ENCODE assay signal across 18 cellular contexts in genomic region chr13:41608779-41609178, GRCh38.
"Had no signal": no experiment of that assay in that cellular context is flagged by ENCODE, and none has a peak within 500 bp of the region (broad histone marks: within the 10 kb centered on the region; RNA-seq: fewer than 3 reads in every experiment).

No MANE protein-coding gene starts in this region.

- H3K27me3 ChIP-seq: cardiac muscle cell, dorsolateral prefrontal cortex, left lung, testis, upper lobe of left lung had no signal

- H3K36me3 ChIP-seq: prostate gland, upper lobe of left lung had no signal

- DNase-seq: activated CD4-positive, alpha-beta memory T cell treated with anti-CD3 and anti-CD28 coated beads for 36 hours; activated CD4-positive, alpha-beta T cell treated with anti-CD3 and anti-CD28 coated beads for 4 hours; activated CD8-positive, alpha-beta memory T cell treated with anti-CD3 and anti-CD28 coated beads, Interleukin-2, amount 10 ng/mL, durations not matched to agents 7 days and 5 days; activated naive CD4-positive, alpha-beta T cell treated with anti-CD3 and anti-CD28 coated beads for 36 hours; activated naive CD8-positive, alpha-beta T cell treated with anti-CD3 and anti-CD28 coated beads, Interleukin-2, amount 50 U/mL, for 24 hours; activated T-cell treated with anti-CD3 and anti-CD28 coated beads, Interleukin-2, amount 50 U/mL, for 1 hour; dorsolateral prefrontal cortex; left lung; right cardiac atrium; stimulated activated CD4-positive, alpha-beta T cell treated with anti-CD3 and anti-CD28 coated beads, Interleukin-4, amount 100 ng/mL, for 1 hour; testis; upper lobe of left lung had no signal

- H3K4me3 ChIP-seq: cardiac muscle cell, dorsolateral prefrontal cortex, left lung, prostate gland, skin epidermis, testis, upper lobe of left lung had no signal

- H3K27ac ChIP-seq: cardiac muscle cell, testis had no signal

- H3K27me3 Mint-ChIP-seq: activated CD4-positive, alpha-beta memory T cell treated with anti-CD3 and anti-CD28 coated beads for 36 hours; activated CD8-positive, alpha-beta memory T cell treated with anti-CD3 and anti-CD28 coated beads, Interleukin-2, amount 10 ng/mL, durations not matched to agents 7 days and 5 days; activated naive CD8-positive, alpha-beta T cell treated with anti-CD3 and anti-CD28 coated beads, Interleukin-2, amount 50 U/mL, for 24 hours had no signal

- H3K4me3 Mint-ChIP-seq: activated CD4-positive, alpha-beta memory T cell treated with anti-CD3 and anti-CD28 coated beads for 36 hours; activated CD8-positive, alpha-beta memory T cell treated with anti-CD3 and anti-CD28 coated beads, Interleukin-2, amount 10 ng/mL, durations not matched to agents 7 days and 5 days; activated naive CD4-positive, alpha-beta T cell treated with anti-CD3 and anti-CD28 coated beads for 36 hours; activated naive CD8-positive, alpha-beta T cell treated with anti-CD3 and anti-CD28 coated beads, Interleukin-2, amount 50 U/mL, for 24 hours; neural crest cell; T-helper 2 cell treated with Interferon-gamma antibody and Interleukin-4, amounts not matched to agents 5 μg/mL and 100 μg/mL, for 36 hours; WTC11 had no signal

- H3K4me1 Mint-ChIP-seq: activated CD8-positive, alpha-beta memory T cell treated with anti-CD3 and anti-CD28 coated beads, Interleukin-2, amount 10 ng/mL, durations not matched to agents 7 days and 5 days; activated naive CD8-positive, alpha-beta T cell treated with anti-CD3 and anti-CD28 coated beads, Interleukin-2, amount 50 U/mL, for 24 hours; WTC11 had no signal

- H3K4me1 ChIP-seq: prostate gland had no signal

- H3K9me3 Mint-ChIP-seq: activated CD4-positive, alpha-beta memory T cell treated with anti-CD3 and anti-CD28 coated beads for 36 hours; activated naive CD4-positive, alpha-beta T cell treated with anti-CD3 and anti-CD28 coated beads for 36 hours; activated naive CD8-positive, alpha-beta T cell treated with anti-CD3 and anti-CD28 coated beads, Interleukin-2, amount 50 U/mL, for 24 hours; neural crest cell; T-helper 2 cell treated with Interferon-gamma antibody and Interleukin-4, amounts not matched to agents 5 μg/mL and 100 μg/mL, for 36 hours; WTC11 had no signal

- H3K9me3 ChIP-seq: left lung, prostate gland, testis, upper lobe of left lung had no signal

- ATAC-seq: activated CD8-positive, alpha-beta memory T cell treated with anti-CD3 and anti-CD28 coated beads, Interleukin-2, amount 10 ng/mL, durations not matched to agents 7 days and 5 days; activated naive CD8-positive, alpha-beta T cell treated with anti-CD3 and anti-CD28 coated beads, Interleukin-2, amount 50 U/mL, for 24 hours; left lung; right cardiac atrium; WTC11 had no signal

- H3K27ac Mint-ChIP-seq: activated CD4-positive, alpha-beta memory T cell treated with anti-CD3 and anti-CD28 coated beads for 36 hours; activated CD8-positive, alpha-beta memory T cell treated with anti-CD3 and anti-CD28 coated beads, Interleukin-2, amount 10 ng/mL, durations not matched to agents 7 days and 5 days; activated naive CD4-positive, alpha-beta T cell treated with anti-CD3 and anti-CD28 coated beads for 36 hours; activated naive CD8-positive, alpha-beta T cell treated with anti-CD3 and anti-CD28 coated beads, Interleukin-2, amount 50 U/mL, for 24 hours; T-helper 2 cell treated with Interferon-gamma antibody and Interleukin-4, amounts not matched to agents 5 μg/mL and 100 μg/mL, for 36 hours; WTC11 had no signal
